8 cellular contexts compared by ENCODE assay signal in genomic region chr17:56913000-56913866, GRCh38. TPM values are rescaled to one million over a fixed set of nuclear protein-coding genes. Genes with fewer than 3 reads are reported as not detected.
A peak's percentile ranks its signal among the peaks of the same experiment; 100 is the strongest.
DNase-seq lines count a peak whose midpoint lies in the region; ATAC-seq and TF ChIP-seq lines count a peak whose summit lies in the region.

No MANE protein-coding gene starts in this region.

- peaks cover 62% of the 10 kb centered on the region for H3K4me1 Mint-ChIP-seq in activated T-helper 2 cell treated with anti-CD3 and anti-CD28 coated beads, Interferon-gamma antibody, Interleukin-2, Interleukin-4, amounts not matched to agents 10 μg/mL and 5 μg/mL and 100 μg/mL, durations not matched to agents 14 hours and 24 hours and 36 hours (ENCODE audit: low read depth)

- H3K36me3 ChIP-seq in KOPT-K1 (ENCODE audit: insufficient read depth, low read length) (peaks cover 37% of the 10 kb centered on the region), heart right ventricle (peaks cover 0 to 24% (median 3%) of the 10 kb centered on the region in 9 donors)

- no peaks in the 10 kb centered on the region for H3K27me3 Mint-ChIP-seq in activated T-helper 2 cell treated with anti-CD3 and anti-CD28 coated beads, Interferon-gamma antibody, Interleukin-2, Interleukin-4, amounts not matched to agents 10 μg/mL and 5 μg/mL and 100 μg/mL, durations not matched to agents 14 hours and 24 hours and 36 hours (ENCODE audit: low read depth)

- H3K36me3 Mint-ChIP-seq in activated T-helper 2 cell treated with anti-CD3 and anti-CD28 coated beads, Interferon-gamma antibody, Interleukin-2, Interleukin-4, amounts not matched to agents 10 μg/mL and 5 μg/mL and 100 μg/mL, durations not matched to agents 14 hours and 24 hours and 36 hours (ENCODE audit: low read depth): peaks cover 46% of the 10 kb centered on the region

- peak overlapping the region; percentile 92 for H3K4me3 Mint-ChIP-seq in activated T-helper 2 cell treated with anti-CD3 and anti-CD28 coated beads, Interferon-gamma antibody, Interleukin-2, Interleukin-4, amounts not matched to agents 10 μg/mL and 5 μg/mL and 100 μg/mL, durations not matched to agents 14 hours and 24 hours and 36 hours (ENCODE audit: low read depth)

- WGBS in heart right ventricle, 2 donors: 7 to 10% methylated on average over 52 of the region's 52 CpGs

- H3K27ac ChIP-seq in KOPT-K1 (ENCODE audit: low read depth, low read length, poor library complexity, severe bottlenecking) (peak overlapping the region; percentile 88), heart right ventricle (peak overlapping the region; percentile 71 to 96 (median 91))

- no peak for TF ChIP-seq CTCF in heart right ventricle (IDR thresholded peaks at IDR 0.05)
- no peak for TF ChIP-seq CTCF in retinal pigment epithelial cell (conservative IDR thresholded peaks at IDR 0.05; ENCODE audit: low read depth, low read length)

- ATAC-seq in GM21786 (IDR thresholded peaks at IDR 0.05; ENCODE audit: unreplicated experiment) (peak; percentile 20), heart right ventricle (peak; percentile 14 to 78 (median 38))

- intact Hi-C loops in activated T-helper 2 cell treated with anti-CD3 and anti-CD28 coated beads, Interferon-gamma antibody, Interleukin-2, Interleukin-4, amounts not matched to agents 10 μg/mL and 5 μg/mL and 100 μg/mL, durations not matched to agents 14 hours and 24 hours and 36 hours (cut with micrococcal nuclease): loop anchor here (5.0 kb wide), 1 partner anchor 64 kb away; the partner anchor contains the start of gene SCPEP1
- intact Hi-C loops in heart right ventricle (cut with DNase I): loop anchor here in 3 of 10 donors (5.0 kb wide), 3 partner anchors 76 to 91 kb away; partner anchors contain the start of genes C17orf67 (in 1 of the 3) and DGKE (in 1 of the 3)

- DNase-seq in DMS 273 (lab: John Stamatoyannopoulos, UW; ENCODE audit: unreplicated experiment) (peak; percentile 77), DMS 273 treated with DMSO at 0.1 percent for 48 hours (lab: John Stamatoyannopoulos, UW) (no peak), heart right ventricle (peak in 1 of 2 donors; percentile 29), retinal pigment epithelial cell (ENCODE audit: low read depth) (no peak), NCI-H128 (lab: John Stamatoyannopoulos, UW; ENCODE audit: unreplicated experiment) (no peak)
- DNase-seq in activated T-helper 2 cell treated with anti-CD3 and anti-CD28 coated beads, Interferon-gamma antibody, Interleukin-2, Interleukin-4, amounts not matched to agents 10 μg/mL and 5 μg/mL and 100 μg/mL, durations not matched to agents 14 hours and 24 hours and 36 hours (ENCODE audit: low spot score): no peak

- H3K4me3 ChIP-seq in heart right ventricle: peak overlapping the region; percentile 66 to 99 (median 90)
- H3K4me3 ChIP-seq in retinal pigment epithelial cell (ENCODE audit: low read length): peak overlapping the region; percentile 85

- peaks cover 5 to 75% (median 51%) of the 10 kb centered on the region in 9 donors for H3K4me1 ChIP-seq in heart right ventricle

- H3K27ac Mint-ChIP-seq in activated T-helper 2 cell treated with anti-CD3 and anti-CD28 coated beads, Interferon-gamma antibody, Interleukin-2, Interleukin-4, amounts not matched to agents 10 μg/mL and 5 μg/mL and 100 μg/mL, durations not matched to agents 14 hours and 24 hours and 36 hours: peak overlapping the region; percentile 86

- peaks cover 10% of the 10 kb centered on the region for H3K9me3 Mint-ChIP-seq in activated T-helper 2 cell treated with anti-CD3 and anti-CD28 coated beads, Interferon-gamma antibody, Interleukin-2, Interleukin-4, amounts not matched to agents 10 μg/mL and 5 μg/mL and 100 μg/mL, durations not matched to agents 14 hours and 24 hours and 36 hours

- no peaks in the 10 kb centered on the region for H3K27me3 ChIP-seq in heart right ventricle

- H3K9me3 ChIP-seq in KOPT-K1 (ENCODE audit: insufficient read depth, low read length, poor library complexity, severe bottlenecking) (peaks cover 11% of the 10 kb centered on the region), heart right ventricle (peaks cover 0 to 9% (median 5%) of the 10 kb centered on the region in 11 donors)

RNA-seq across cellular contexts. Expression of gene TRIM25, which starts 0.6 kb away (rescaled TPM):
- total RNA-seq in activated T-helper 2 cell treated with anti-CD3 and anti-CD28 coated beads, Interferon-gamma antibody, Interleukin-2, Interleukin-4, amounts not matched to agents 10 μg/mL and 5 μg/mL and 100 μg/mL, durations not matched to agents 14 hours and 24 hours and 36 hours: 76.5 and 85.9 TPM in 2 replicates
- 10 to 100 TPM in 8 of 10 donors, 1 to 10 TPM in 2; 8.7 to 32.7 (median 17.3) TPM for total RNA-seq in heart right ventricle
- 10 to 100 TPM in 1 of 2 donors, 1 to 10 TPM in 1; 4.9 to 15.1 TPM for polyA plus RNA-seq in heart right ventricle

RNA-seq across cellular contexts. Expression of gene COIL, which starts 47.6 kb away (rescaled TPM):
- 20.3 and 23.1 TPM in 2 replicates for total RNA-seq in activated T-helper 2 cell treated with anti-CD3 and anti-CD28 coated beads, Interferon-gamma antibody, Interleukin-2, Interleukin-4, amounts not matched to agents 10 μg/mL and 5 μg/mL and 100 μg/mL, durations not matched to agents 14 hours and 24 hours and 36 hours
- total RNA-seq in heart right ventricle: 10 to 100 TPM in 1 of 10 donors, 1 to 10 TPM in 9; 6.7 to 10.3 (median 8.5) TPM
- polyA plus RNA-seq in heart right ventricle: 1 to 10 TPM; 5.2 to 6.8 TPM
